Comparison of ENCODE assay signal across 1 cellular context in the genomic region with DNA sequence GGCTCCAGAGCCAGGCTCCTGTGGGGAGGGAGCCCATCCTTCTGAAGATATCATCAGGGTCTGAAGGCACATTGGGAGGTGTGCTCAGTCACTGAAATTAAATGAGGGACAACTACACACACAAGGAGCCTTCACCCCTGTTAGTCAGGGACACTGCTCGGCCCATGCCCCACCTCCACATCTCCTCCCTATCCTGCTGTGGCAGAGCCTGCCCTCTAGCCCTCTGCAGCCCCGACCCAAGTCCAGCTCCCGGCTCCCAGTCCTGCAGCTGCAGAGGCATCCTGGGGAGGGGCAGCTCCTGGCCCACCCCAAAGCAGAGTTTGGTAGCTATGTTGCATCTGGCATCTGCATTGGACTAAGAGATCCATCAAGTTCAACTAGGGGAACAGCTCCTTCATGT.
TF ChIP-seq lines count a peak whose summit lies in the region.

No MANE protein-coding gene starts in this region.

TF ChIP-seq in HepG2, 621 proteins besides CTCF, POLR2A, EP300 and RAD21 (continued from another document):
- TF ChIP-seq, protein P1, sequence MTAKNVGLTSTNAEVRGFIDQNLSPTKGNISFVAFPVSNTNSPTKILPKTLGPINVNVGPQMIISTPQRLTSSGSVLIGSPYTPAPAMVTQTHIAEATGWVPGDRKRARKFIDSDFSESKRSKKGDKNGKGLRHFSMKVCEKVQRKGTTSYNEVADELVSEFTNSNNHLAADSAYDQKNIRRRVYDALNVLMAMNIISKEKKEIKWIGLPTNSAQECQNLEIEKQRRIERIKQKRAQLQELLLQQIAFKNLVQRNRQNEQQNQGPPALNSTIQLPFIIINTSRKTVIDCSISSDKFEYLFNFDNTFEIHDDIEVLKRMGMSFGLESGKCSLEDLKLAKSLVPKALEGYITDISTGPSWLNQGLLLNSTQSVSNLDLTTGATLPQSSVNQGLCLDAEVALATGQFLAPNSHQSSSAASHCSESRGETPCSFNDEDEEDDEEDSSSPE (CRISPR knock-in tag; IDR thresholded peaks at IDR 0.05), result no peak
- TF ChIP-seq HOXA7 (CRISPR knock-in tag; IDR thresholded peaks at IDR 0.05), result no peak
- no peak for TF ChIP-seq RBAK (CRISPR knock-in tag; IDR thresholded peaks at IDR 0.05)
- TF ChIP-seq, protein P2, sequence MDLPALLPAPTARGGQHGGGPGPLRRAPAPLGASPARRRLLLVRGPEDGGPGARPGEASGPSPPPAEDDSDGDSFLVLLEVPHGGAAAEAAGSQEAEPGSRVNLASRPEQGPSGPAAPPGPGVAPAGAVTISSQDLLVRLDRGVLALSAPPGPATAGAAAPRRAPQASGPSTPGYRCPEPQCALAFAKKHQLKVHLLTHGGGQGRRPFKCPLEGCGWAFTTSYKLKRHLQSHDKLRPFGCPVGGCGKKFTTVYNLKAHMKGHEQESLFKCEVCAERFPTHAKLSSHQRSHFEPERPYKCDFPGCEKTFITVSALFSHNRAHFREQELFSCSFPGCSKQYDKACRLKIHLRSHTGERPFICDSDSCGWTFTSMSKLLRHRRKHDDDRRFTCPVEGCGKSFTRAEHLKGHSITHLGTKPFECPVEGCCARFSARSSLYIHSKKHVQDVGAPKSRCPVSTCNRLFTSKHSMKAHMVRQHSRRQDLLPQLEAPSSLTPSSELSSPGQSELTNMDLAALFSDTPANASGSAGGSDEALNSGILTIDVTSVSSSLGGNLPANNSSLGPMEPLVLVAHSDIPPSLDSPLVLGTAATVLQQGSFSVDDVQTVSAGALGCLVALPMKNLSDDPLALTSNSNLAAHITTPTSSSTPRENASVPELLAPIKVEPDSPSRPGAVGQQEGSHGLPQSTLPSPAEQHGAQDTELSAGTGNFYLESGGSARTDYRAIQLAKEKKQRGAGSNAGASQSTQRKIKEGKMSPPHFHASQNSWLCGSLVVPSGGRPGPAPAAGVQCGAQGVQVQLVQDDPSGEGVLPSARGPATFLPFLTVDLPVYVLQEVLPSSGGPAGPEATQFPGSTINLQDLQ (CRISPR knock-in tag; IDR thresholded peaks at IDR 0.05), result no peak
